Comparison of ENCODE assay signal across 8 cellular contexts in genomic region chrX:118254611-118255010, GRCh38.
A peak's percentile ranks its signal among the peaks of the same experiment; 100 is the strongest.
DNase-seq lines count a peak whose midpoint lies in the region; ATAC-seq, FAIRE-seq and TF ChIP-seq lines count a peak whose summit lies in the region.

No MANE protein-coding gene starts in this region.

- no peak overlapping the region for H3K9ac ChIP-seq in HepG2 (ENCODE audit: insufficient read depth, low read depth, low read length)

- H2AFZ ChIP-seq in HepG2 (ENCODE audit: low read length), result no peak overlapping the region

- BruUV-seq in HepG2 (replicated peaks; lab: Mats Ljungman, UMichigan), result no TSS peak

- H3K4me2 ChIP-seq in HepG2 (ENCODE audit: low read depth, low read length), result no peak overlapping the region

- CTCF ChIA-PET in HepG2 (lab: Yijun Ruan, JAX; ENCODE audit: low intra/inter-chr PET ratio, low total read pairs), result no interaction called here

- TF ChIP-seq CTCF in HepG2 (CRISPR knock-in tag; IDR thresholded peaks at IDR 0.05), result peak; percentile 57

- H3K36me3 ChIP-seq in HepG2 (replicated peaks in 1 of 2; ENCODE audit: control insufficient read depth in 1 of 2, insufficient read depth in 2 of 2, low read length in 2 of 2), result no peaks in the 10 kb centered on the region

- no peaks in the 10 kb centered on the region for H3K9me3 ChIP-seq in HepG2 (ENCODE audit: low read length)

- intact Hi-C loops in HepG2 (cut with micrococcal nuclease; ENCODE audit: unreplicated experiment), result no loop called here

- H3K27me3 ChIP-seq in HepG2 (ENCODE audit: control insufficient read depth in 1 of 2, insufficient read depth in 2 of 2, low read length in 2 of 2), result no peaks in the 10 kb centered on the region

- no peaks in the 10 kb centered on the region for H3K4me1 Mint-ChIP-seq in stimulated activated naive CD8-positive, alpha-beta T cell treated with anti-CD3 and anti-CD28 coated beads, Interleukin-15, amount 100 ng/mL, for 72 hours

- no peaks in the 10 kb centered on the region for H3K27me3 Mint-ChIP-seq in stimulated activated naive CD8-positive, alpha-beta T cell treated with anti-CD3 and anti-CD28 coated beads, Interleukin-15, amount 100 ng/mL, for 72 hours

- no peaks in the 10 kb centered on the region for H3K9me3 Mint-ChIP-seq in stimulated activated naive CD8-positive, alpha-beta T cell treated with anti-CD3 and anti-CD28 coated beads, Interleukin-15, amount 100 ng/mL, for 72 hours

- in situ Hi-C loops in HepG2 (cut with HindIII; ENCODE audit: extremely low pct_ligation_motif_present, low pct_unique_long_range_greater_than_20kb), result no loop called here

- no peaks in the 10 kb centered on the region for H3K4me1 ChIP-seq in HepG2 (ENCODE audit: insufficient read depth, low read length)

- POLR2A ChIA-PET in HepG2 (lab: Yijun Ruan, JAX), result no interaction called here

- no peak for TF ChIP-seq RAD21 in HepG2 (CRISPR knock-in tag; IDR thresholded peaks at IDR 0.05)

- 0% methylated on average over 2 of the region's 2 CpGs for WGBS in HepG2 (ENCODE audit: low lambda C conversion rate)

- no peak overlapping the region for H3K4me3 ChIP-seq in HepG2 (replicated peaks in 1 of 3; ENCODE audit: insufficient read depth in 1 of 3, low read depth in 2 of 3, low read length in 3 of 3)

- DNase-seq in COLO668 (lab: John Stamatoyannopoulos, UW; ENCODE audit: unreplicated experiment), result peak; percentile 28
- peak; percentile 6 for DNase-seq in GM19239 (ENCODE audit: insufficient read length, low spot score)
- peak; percentile 40 for DNase-seq in M059J (ENCODE audit: low read depth)
- DNase-seq in SKM-1 (lab: John Stamatoyannopoulos, UW; ENCODE audit: unreplicated experiment), result peak; percentile 21
- DNase-seq in central memory CD4-positive, alpha-beta T cell, result peak; percentile 1
- peak; percentile 7 for DNase-seq in HepG2 (ENCODE audit: low spot score)
- DNase-seq in stimulated activated naive CD8-positive, alpha-beta T cell treated with anti-CD3 and anti-CD28 coated beads, Interleukin-15, amount 100 ng/mL, for 72 hours, result peak; percentile 9 to 24

- no peak overlapping the region for H3K27ac Mint-ChIP-seq in stimulated activated naive CD8-positive, alpha-beta T cell treated with anti-CD3 and anti-CD28 coated beads, Interleukin-15, amount 100 ng/mL, for 72 hours

- ATAC-seq in HepG2, result no peak
- ATAC-seq in stimulated activated naive CD8-positive, alpha-beta T cell treated with anti-CD3 and anti-CD28 coated beads, Interleukin-15, amount 100 ng/mL, for 72 hours, result no peak
- ATAC-seq in HG03135 (IDR thresholded peaks at IDR 0.05; ENCODE audit: unreplicated experiment), result no peak

- FAIRE-seq in GM19239 (lab: Jason Lieb, UNC), result peak; percentile 96
- peak; percentile 59 for FAIRE-seq in HepG2 (lab: Jason Lieb, UNC)

- H3K79me2 ChIP-seq in HepG2 (ENCODE audit: insufficient read depth, low read length), result no peaks in the 10 kb centered on the region

- no peak for TF ChIP-seq POLR2A in HepG2 (IDR thresholded peaks at IDR 0.05; ENCODE audit: insufficient read depth in 1 of 2, low read depth in 2 of 2, low read length in 2 of 2)

- no peak overlapping the region for H3K27ac ChIP-seq in HepG2 (ENCODE audit: extremely low read length, insufficient read depth, low read length)

- H3K4me3 Mint-ChIP-seq in stimulated activated naive CD8-positive, alpha-beta T cell treated with anti-CD3 and anti-CD28 coated beads, Interleukin-15, amount 100 ng/mL, for 72 hours, result no peak overlapping the region

- no peaks in the 10 kb centered on the region for H4K20me1 ChIP-seq in HepG2 (ENCODE audit: insufficient read depth, low read length)

- no peak for TF ChIP-seq EP300 in HepG2 (IDR thresholded peaks at IDR 0.05; ENCODE audit: low read depth in 2 of 2, low read length in 2 of 2)
- TF ChIP-seq EP300 in HepG2 (CRISPR knock-in tag; IDR thresholded peaks at IDR 0.05; ENCODE audit: borderline replicate concordance), result no peak

TF ChIP-seq in HepG2, 621 proteins besides CTCF, POLR2A, EP300 and RAD21:
- TF ChIP-seq STAG1 (CRISPR knock-in tag; IDR thresholded peaks at IDR 0.05) (peak; percentile 65), SMC3 (IDR thresholded peaks at IDR 0.05; ENCODE audit: low read length) (peak; percentile 28; the same call in 1 of the 2 replicates), PITX1 (CRISPR knock-in tag; IDR thresholded peaks at IDR 0.05) (no peak)
TF ChIP-seq in HepG2: peak in this region for 2.
